8 cellular contexts compared by ENCODE assay signal in genomic region chr12:113946175-113946574, GRCh38.
"Had no signal": no experiment of that assay in that cellular context is flagged by ENCODE, and none has a peak within 500 bp of the region (broad histone marks: within the 10 kb centered on the region; RNA-seq: fewer than 3 reads in every experiment).

No MANE protein-coding gene starts in this region.

- H3K4me3 Mint-ChIP-seq: HFFc6, IgD-negative memory B cell had no signal

- H3K4me1 ChIP-seq: HAP-1 had no signal

- H3K4me3 ChIP-seq: GM23248, HAP-1 had no signal

- H3K9ac ChIP-seq: GM23248 had no signal

- DNase-seq: GM23248, GOT3, H7, HFFc6, KBM-7 had no signal

- ATAC-seq: HCT116 had no signal

- H3K27me3 Mint-ChIP-seq: IgD-negative memory B cell had no signal

- H3K27ac Mint-ChIP-seq: HFFc6, IgD-negative memory B cell had no signal

- H3K9me3 ChIP-seq: HAP-1 had no signal

- H3K9me3 Mint-ChIP-seq: HFFc6, IgD-negative memory B cell had no signal

- H3K4me1 Mint-ChIP-seq: IgD-negative memory B cell had no signal

- H2AFZ ChIP-seq: GM23248 had no signal

- H3K27ac ChIP-seq: GM23248 had no signal
